In genomic region chr13:95643814-95644598, GRCh38 we compare ENCODE assay signal across 7 cellular contexts. TPM values are rescaled to one million over a fixed set of nuclear protein-coding genes. Genes with fewer than 3 reads are reported as not detected.
DNase-seq lines count a peak whose midpoint lies in the region; ATAC-seq and TF ChIP-seq lines count a peak whose summit lies in the region.

No MANE protein-coding gene starts in this region.

- H3K27me3 ChIP-seq in mucosa of stomach (ENCODE audit: control insufficient read depth, insufficient read depth, low read length): peaks cover 32% of the 10 kb centered on the region

- DNase-seq in HFFc6: peak; percentile 24
- peak; percentile 58 to 66 for DNase-seq in SHP77 (lab: John Stamatoyannopoulos, UW)
- peak; percentile 57 for DNase-seq in endothelial cell (ENCODE audit: low spot score)
- no peak for DNase-seq in RKO (ENCODE audit: low spot score)
- DNase-seq in globus pallidus (ENCODE audit: low spot score): no peak

- no peak overlapping the region for H3K4me3 ChIP-seq in mucosa of stomach (ENCODE audit: low read length)

- peaks cover 5% of the 10 kb centered on the region for H3K27me3 Mint-ChIP-seq in HFFc6 (ENCODE audit: insufficient read depth)
- peaks cover 12% of the 10 kb centered on the region for H3K27me3 Mint-ChIP-seq in endothelial cell (ENCODE audit: unreplicated experiment)

- H3K4me1 Mint-ChIP-seq in HFFc6 (ENCODE audit: low read depth) (peaks cover 41% of the 10 kb centered on the region), endothelial cell (ENCODE audit: unreplicated experiment) (peaks cover 21% of the 10 kb centered on the region)

- H3K36me3 Mint-ChIP-seq in HFFc6 (ENCODE audit: low read depth) (peaks cover 14% of the 10 kb centered on the region), endothelial cell (ENCODE audit: low read depth, unreplicated experiment) (peaks cover 13% of the 10 kb centered on the region)

- peak overlapping the region; percentile 31 for H3K9ac ChIP-seq in mucosa of stomach (ENCODE audit: low read length)

- H3K9me3 ChIP-seq in mucosa of stomach (ENCODE audit: control insufficient read depth, low read length): no peaks in the 10 kb centered on the region

- H3K36me3 ChIP-seq in mucosa of stomach (ENCODE audit: control insufficient read depth, insufficient read depth, low read length): no peaks in the 10 kb centered on the region

- H3K9me3 Mint-ChIP-seq in HFFc6 (no peaks in the 10 kb centered on the region), endothelial cell (ENCODE audit: unreplicated experiment) (no peaks in the 10 kb centered on the region)

- H3K27ac Mint-ChIP-seq in HFFc6 (peak overlapping the region; percentile 88), endothelial cell (ENCODE audit: unreplicated experiment) (peak overlapping the region; percentile 64)

- no peak for TF ChIP-seq CTCF in HFFc6 (IDR thresholded peaks at IDR 0.05)
- TF ChIP-seq CTCF in endothelial cell (IDR thresholded peaks at IDR 0.05; ENCODE audit: unreplicated experiment): no peak

- H3K4me3 Mint-ChIP-seq in HFFc6: peak overlapping the region; percentile 91
- H3K4me3 Mint-ChIP-seq in endothelial cell (ENCODE audit: unreplicated experiment): peak overlapping the region; percentile 92

- H3K4me1 ChIP-seq in mucosa of stomach (ENCODE audit: control insufficient read depth, insufficient read depth, low read length): no peaks in the 10 kb centered on the region

- peak; percentile 47 for ATAC-seq in GM18498 (IDR thresholded peaks at IDR 0.05; ENCODE audit: unreplicated experiment)

RNA-seq across cellular contexts. Expression of gene DZIP1, which starts 0.5 kb away (rescaled TPM):
- 10 to 100 TPM; 39.3 to 43.8 (median 42.0) TPM for total RNA-seq in HFFc6 (2021; fragmentation: NEBNext Ultra II Directional; extraction: Animal tissue kit (Norgen Biotek cat#: 25700))
- 39.7 TPM for total RNA-seq in endothelial cell (ENCODE audit: unreplicated experiment)

RNA-seq across cellular contexts. Expression of gene DNAJC3, which starts 32.9 kb away (rescaled TPM):
- 10 to 100 TPM; 40.6 to 53.7 (median 48.4) TPM for total RNA-seq in HFFc6 (2021; fragmentation: NEBNext Ultra II Directional; extraction: Animal tissue kit (Norgen Biotek cat#: 25700))
- 50.3 TPM for total RNA-seq in endothelial cell (ENCODE audit: unreplicated experiment)

Comparison
In these comparisons a context has a peak if more than half of its experiments do, and no peak if none do; other contexts are left out.
1. DNase-seq: peak in HFFc6 (single experiment), SHP77 (2 of 2) and endothelial cell (single experiment); none in RKO (single experiment) and globus pallidus (single experiment).